In genomic region chr1:183901748-183902341, GRCh38 we compare ENCODE assay signal across 1 cellular context.
TF ChIP-seq lines count a peak whose summit lies in the region.

No MANE protein-coding gene starts in this region.

TF ChIP-seq in GM12878, 131 proteins besides CTCF, POLR2A, EP300 and RAD21 (continued from another document and continues in another):
- TF ChIP-seq HSF1 (IDR thresholded peaks at IDR 0.05; ENCODE audit: low read depth, low read length), result no peak
- no peak for TF ChIP-seq SIN3A (IDR thresholded peaks at IDR 0.05; ENCODE audit: low read depth, low read length)
- TF ChIP-seq ZBED1 (IDR thresholded peaks at IDR 0.05; ENCODE audit: borderline replicate concordance), result peak; percentile 45; the same call in 1 of the 2 replicates
- TF ChIP-seq TCF3 (IDR thresholded peaks at IDR 0.05; ENCODE audit: borderline replicate concordance, insufficient read depth, low read depth, low read length), result no peak
- TF ChIP-seq PKNOX1 (IDR thresholded peaks at IDR 0.05), result no peak
- no peak for TF ChIP-seq CBFB (IDR thresholded peaks at IDR 0.05; ENCODE audit: low read depth)
- TF ChIP-seq ESRRA (IDR thresholded peaks at IDR 0.05; ENCODE audit: low read length), result no peak
- no peak for TF ChIP-seq ZNF384 (IDR thresholded peaks at IDR 0.05; ENCODE audit: borderline replicate concordance, low read depth, low read length)
- no peak for TF ChIP-seq MYC (IDR thresholded peaks at IDR 0.05; ENCODE audit: insufficient read depth, insufficient read length, insufficient replicate concordance, low read length, severe bottlenecking)
- TF ChIP-seq NKRF (conservative IDR thresholded peaks at IDR 0.05), result no peak
- no peak for TF ChIP-seq REST (IDR thresholded peaks at IDR 0.05; ENCODE audit: low read depth, low read length)
- TF ChIP-seq SIX5 (IDR thresholded peaks at IDR 0.05; ENCODE audit: low read depth, low read length, severe bottlenecking), result no peak
- TF ChIP-seq FOXM1 (IDR thresholded peaks at IDR 0.05; ENCODE audit: low read depth, low read length), result peak; percentile 94; the same call in 1 of the 2 replicates
- no peak for TF ChIP-seq TARDBP (IDR thresholded peaks at IDR 0.05; ENCODE audit: borderline replicate concordance)
- no peak for TF ChIP-seq ZBTB33 (IDR thresholded peaks at IDR 0.05)
- TF ChIP-seq NR2F1 (conservative IDR thresholded peaks at IDR 0.05), result no peak
- TF ChIP-seq CEBPB (IDR thresholded peaks at IDR 0.05; ENCODE audit: borderline replicate concordance in 1 of 2, low read depth in 2 of 2, low read length in 2 of 2), result peak in 1 of 2 experiments; percentile 57; a peak in 1 of 4 replicates
- no peak for TF ChIP-seq SREBF1 (IDR thresholded peaks at IDR 0.05; ENCODE audit: low read length)
- 0 out of 2 replicates have a peak, but pooled peaks have one; percentile 5 for TF ChIP-seq NBN (IDR thresholded peaks at IDR 0.05)
- TF ChIP-seq PAX8 (IDR thresholded peaks at IDR 0.05), result no peak
- TF ChIP-seq E4F1 (IDR thresholded peaks at IDR 0.05; ENCODE audit: borderline replicate concordance, partially characterized antibody), result no peak
- TF ChIP-seq NRF1 (conservative IDR thresholded peaks at IDR 0.05; ENCODE audit: low read depth, low read length), result no peak
- no peak for TF ChIP-seq YY1 (IDR thresholded peaks at IDR 0.05; ENCODE audit: low read depth, low read length)
- no peak for TF ChIP-seq IRF4 (IDR thresholded peaks at IDR 0.05; ENCODE audit: low read depth, low read length)
- no peak for TF ChIP-seq SP1 (IDR thresholded peaks at IDR 0.05; ENCODE audit: low read depth, low read length)
- TF ChIP-seq ZBTB11 (CRISPR knock-in tag; IDR thresholded peaks at IDR 0.05), result no peak
- TF ChIP-seq MAX (IDR thresholded peaks at IDR 0.05; ENCODE audit: low read depth, low read length), result no peak
- no peak for TF ChIP-seq ZNF274 (IDR thresholded peaks at IDR 0.05; ENCODE audit: insufficient read depth, insufficient read length)
- TF ChIP-seq ELK1 (IDR thresholded peaks at IDR 0.05; ENCODE audit: low read depth, low read length), result no peak
- 0 out of 2 replicates have a peak, but pooled peaks have one; percentile 26 for TF ChIP-seq MTA3 (IDR thresholded peaks at IDR 0.05; ENCODE audit: borderline replicate concordance, low read length)
- no peak for TF ChIP-seq YBX1 (IDR thresholded peaks at IDR 0.05)
- TF ChIP-seq CBX3 (IDR thresholded peaks at IDR 0.05; ENCODE audit: borderline replicate concordance, low read depth), result no peak
- peak; percentile 25; the same call in 1 of the 2 replicates for TF ChIP-seq ATF7 (IDR thresholded peaks at IDR 0.05; ENCODE audit: low read depth)
- peak; percentile 67; the same call in 1 of the 2 replicates for TF ChIP-seq SPI1 (IDR thresholded peaks at IDR 0.05; ENCODE audit: borderline replicate concordance, insufficient read depth, low read depth, low read length)
- peak; percentile 97 for TF ChIP-seq NFIC (IDR thresholded peaks at IDR 0.05; ENCODE audit: low read depth, low read length)
- no peak for TF ChIP-seq KLF5 (IDR thresholded peaks at IDR 0.05; ENCODE audit: partially characterized antibody)
- TF ChIP-seq KAT2A (conservative IDR thresholded peaks at IDR 0.05; ENCODE audit: control insufficient read depth, low read depth, low read length), result no peak
- TF ChIP-seq LARP7 (IDR thresholded peaks at IDR 0.05), result no peak
- TF ChIP-seq RELA (IDR thresholded peaks at IDR 0.05; ENCODE audit: borderline replicate concordance, partially characterized antibody), result no peak
- TF ChIP-seq E2F4 (IDR thresholded peaks at IDR 0.05; ENCODE audit: low read depth, low read length), result no peak
- TF ChIP-seq MXI1 (IDR thresholded peaks at IDR 0.05; ENCODE audit: low read depth, low read length), result no peak
- TF ChIP-seq POU2F2 (IDR thresholded peaks at IDR 0.05; ENCODE audit: borderline replicate concordance, low read depth, low read length), result 0 out of 3 replicates have a peak, but pooled peaks have one; percentile 6
- TF ChIP-seq BRCA1 (IDR thresholded peaks at IDR 0.05; ENCODE audit: low read depth, low read length), result no peak
- TF ChIP-seq TCF7 (IDR thresholded peaks at IDR 0.05; ENCODE audit: borderline replicate concordance), result no peak
- no peak for TF ChIP-seq RAD51 (IDR thresholded peaks at IDR 0.05)
- TF ChIP-seq NR2C1 (IDR thresholded peaks at IDR 0.05), result no peak
- no peak for TF ChIP-seq STAT3 (IDR thresholded peaks at IDR 0.05; ENCODE audit: low read depth, low read length)
